In genomic region chr15:72559781-72560180, GRCh38 we compare ENCODE assay signal across 25 cellular contexts.
"Had no signal": no experiment of that assay in that cellular context is flagged by ENCODE, and none has a peak within 500 bp of the region (broad histone marks: within the 10 kb centered on the region; RNA-seq: fewer than 3 reads in every experiment).

No MANE protein-coding gene starts in this region.

- H3K4me1 ChIP-seq: body of pancreas, colonic mucosa, left ventricle myocardium inferior, neural progenitor cell had no signal

- H3K9me3 ChIP-seq: adrenal gland, body of pancreas, colonic mucosa, left ventricle myocardium inferior, stomach, tibial artery, upper lobe of right lung had no signal

- H2AFZ ChIP-seq: neural progenitor cell had no signal

- H3K4me2 ChIP-seq: neural progenitor cell had no signal

- H3K9ac ChIP-seq: neural progenitor cell had no signal

- DNase-seq: activated CD4-positive, alpha-beta T cell treated with anti-CD3 and anti-CD28 coated beads for 4 hours; activated CD4-positive, alpha-beta T cell treated with anti-CD3 and anti-CD28 coated beads, Interleukin-2, amount 50 U/mL, for 4 hours; activated CD4-positive, CD25-positive, alpha-beta regulatory T cell; activated CD8-positive, alpha-beta memory T cell treated with anti-CD3 and anti-CD28 coated beads for 24 hours; activated effector memory CD4-positive, alpha-beta T cell treated with Interleukin-2 at 50 U/mL for 16 hours; activated naive CD4-positive, alpha-beta T cell treated with Interleukin-2 at 50 U/mL for 16 hours; adrenal gland; aorta; body of pancreas; cerebellar nuclear complex; colonic mucosa; effector memory CD4-positive, alpha-beta T cell; left ventricle myocardium inferior; mesendoderm; natural killer cell; occipital lobe; right cardiac atrium; stimulated activated CD4-positive, alpha-beta T cell treated with anti-CD3 and anti-CD28 coated beads, Interleukin-15, amount 100 ng/mL, for 24 hours; stimulated activated CD4-positive, alpha-beta T cell treated with anti-CD3 and anti-CD28 coated beads, Interleukin-2, amount 100 ng/mL, for 24 hours; stimulated activated naive B cell treated with anti-CD40 and anti-IgM and Interleukin-4, amounts not matched to agents 10 μg/mL and 1 μg/mL and 100 μg/mL, for 72 hours; stomach; tibial artery; upper lobe of right lung had no signal

- H3K27me3 ChIP-seq: adrenal gland, body of pancreas, colonic mucosa, neural progenitor cell, stomach, tibial artery, upper lobe of right lung had no signal

- H3K27ac ChIP-seq: adrenal gland, body of pancreas, colonic mucosa, left ventricle myocardium inferior, neural progenitor cell, stomach, tibial artery, upper lobe of right lung had no signal

- H3K4me3 ChIP-seq: adrenal gland, body of pancreas, colonic mucosa, left ventricle myocardium inferior, lung, neural progenitor cell, stomach, tibial artery, upper lobe of right lung had no signal

- ATAC-seq: body of pancreas; natural killer cell; right cardiac atrium; stimulated activated naive B cell treated with anti-CD40 and anti-IgM and Interleukin-4, amounts not matched to agents 10 μg/mL and 1 μg/mL and 100 μg/mL, for 72 hours; upper lobe of right lung had no signal

- H3K36me3 ChIP-seq: colonic mucosa had no signal
